Comparison of ENCODE assay signal across 8 cellular contexts in the genomic region with DNA sequence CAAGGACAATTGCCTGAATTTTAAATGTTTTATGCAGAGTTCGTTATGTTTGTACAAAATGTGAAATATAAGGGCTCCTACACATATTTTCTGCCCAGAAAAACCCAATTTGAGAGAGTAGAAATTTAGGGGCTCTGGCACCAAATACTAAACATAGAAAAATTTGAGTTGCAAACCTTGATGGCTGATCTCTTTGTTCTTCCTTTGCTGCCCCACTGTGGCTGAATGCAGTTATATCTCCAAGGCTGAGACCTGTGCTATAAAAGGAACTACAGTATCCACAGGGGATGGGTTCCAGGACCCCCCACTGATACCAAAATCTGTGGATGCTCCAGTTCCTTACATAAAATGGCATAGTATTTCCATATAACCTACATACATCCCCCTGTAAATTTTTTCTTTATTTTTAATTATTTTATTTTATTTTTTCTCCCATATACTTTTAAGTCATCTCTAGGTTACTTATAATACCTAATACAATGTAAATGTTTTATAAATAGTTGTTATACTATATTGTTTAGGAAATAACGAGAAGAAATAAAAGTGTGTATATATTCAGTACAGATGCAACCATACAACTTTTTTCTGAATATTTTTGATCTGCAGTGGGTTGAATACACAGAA. TPM values are rescaled to one million over a fixed set of nuclear protein-coding genes. Genes with fewer than 3 reads are reported as not detected.
DNase-seq lines count a peak whose midpoint lies in the region; ATAC-seq, FAIRE-seq and TF ChIP-seq lines count a peak whose summit lies in the region.

No MANE protein-coding gene starts in this region.

- no peaks in the 10 kb centered on the region for H3K9me3 ChIP-seq in pancreas

- CTCF ChIA-PET in activated CD8-positive, alpha-beta T cell treated with anti-CD3 and anti-CD28 coated beads, Interleukin-2, amount 10 ng/mL, durations not matched to agents 7 days and 5 days (lab: Charles Lee), result interaction anchor here (0.8 to 2.1 kb wide), 4 partner anchors 11 to 320 kb away, joined by 3 to 9 read pairs (median 3); no protein-coding TSS in a partner anchor

- POLR2A ChIA-PET in activated CD8-positive, alpha-beta T cell treated with anti-CD3 and anti-CD28 coated beads, Interleukin-2, amount 10 ng/mL, durations not matched to agents 7 days and 5 days (lab: Charles Lee), result no interaction called here

- no peak overlapping the region for H3K27ac Mint-ChIP-seq in activated CD8-positive, alpha-beta T cell treated with anti-CD3 and anti-CD28 coated beads, Interleukin-2, amount 10 ng/mL, durations not matched to agents 7 days and 5 days

- FAIRE-seq in pancreas (lab: Jason Lieb, UNC), result peak; percentile 45

- DNase-seq in AG09319 (ENCODE audit: extremely low read depth, low read depth), result no peak
- DNase-seq in NCI-H2227 (lab: John Stamatoyannopoulos, UW; ENCODE audit: unreplicated experiment), result peak; percentile 45
- DNase-seq in activated CD8-positive, alpha-beta T cell treated with anti-CD3 and anti-CD28 coated beads, Interleukin-2, amount 10 ng/mL, durations not matched to agents 7 days and 5 days, result peak; percentile 57
- peak in 1 of 2 donors; percentile 18 for DNase-seq in foreskin keratinocyte
- DNase-seq in pancreas, result peak in 2 of 6 donors; percentile 33 to 40

- H3K36me3 Mint-ChIP-seq in activated CD8-positive, alpha-beta T cell treated with anti-CD3 and anti-CD28 coated beads, Interleukin-2, amount 10 ng/mL, durations not matched to agents 7 days and 5 days (ENCODE audit: low read depth), result no peaks in the 10 kb centered on the region

- H3K4me1 ChIP-seq in foreskin keratinocyte (no peaks in the 10 kb centered on the region), pancreas (no peaks in the 10 kb centered on the region)

- peaks cover 33% of the 10 kb centered on the region for H3K27me3 Mint-ChIP-seq in activated CD8-positive, alpha-beta T cell treated with anti-CD3 and anti-CD28 coated beads, Interleukin-2, amount 10 ng/mL, durations not matched to agents 7 days and 5 days (ENCODE audit: low read depth)

- peaks cover 5% of the 10 kb centered on the region for H3K27me3 ChIP-seq in foreskin keratinocyte
- H3K27me3 ChIP-seq in pancreas, result no peaks in the 10 kb centered on the region

- peak; percentile 55 for ATAC-seq in activated CD8-positive, alpha-beta T cell treated with anti-CD3 and anti-CD28 coated beads, Interleukin-2, amount 10 ng/mL, durations not matched to agents 7 days and 5 days
- ATAC-seq in foreskin keratinocyte, result peak; percentile 53
- ATAC-seq in pancreas, result peak in 3 of 4 donors; percentile 71 to 79 (median 78)
- ATAC-seq in GM21381 (IDR thresholded peaks at IDR 0.05; ENCODE audit: unreplicated experiment), result no peak
- no peak for ATAC-seq in HG02840 (IDR thresholded peaks at IDR 0.05; ENCODE audit: low FRiP score, unreplicated experiment)

- peak; percentile 66 for TF ChIP-seq CTCF in AG09319 (IDR thresholded peaks at IDR 0.05; ENCODE audit: low read depth, low read length)
- TF ChIP-seq CTCF in GM12875 (IDR thresholded peaks at IDR 0.05; ENCODE audit: borderline replicate concordance, insufficient read depth, low read depth, low read length), result peak; percentile 41; the same call in 1 of the 2 replicates
- TF ChIP-seq CTCF in foreskin keratinocyte (conservative IDR thresholded peaks at IDR 0.05), result peak; percentile 74
- TF ChIP-seq CTCF in pancreas (IDR thresholded peaks at IDR 0.05), result peak in 3 of 4 donors; percentile 17 to 34 (median 20)

- H3K27ac ChIP-seq in foreskin keratinocyte, result no peak overlapping the region
- no peak overlapping the region for H3K27ac ChIP-seq in pancreas

- intact Hi-C loops in pancreas (cut with DNase I), result loop anchor here in 1 of 3 donors (10.0 kb wide), 2 partner anchors 165 to 325 kb away; no protein-coding TSS in a partner anchor

- no peak overlapping the region for H3K4me3 ChIP-seq in GM12875 (ENCODE audit: low read depth, low read length)
- no peak overlapping the region for H3K4me3 ChIP-seq in pancreas

- no peaks in the 10 kb centered on the region for H3K36me3 ChIP-seq in pancreas

- H3K4me1 Mint-ChIP-seq in activated CD8-positive, alpha-beta T cell treated with anti-CD3 and anti-CD28 coated beads, Interleukin-2, amount 10 ng/mL, durations not matched to agents 7 days and 5 days (ENCODE audit: low read depth), result no peaks in the 10 kb centered on the region

- H3K9me3 Mint-ChIP-seq in activated CD8-positive, alpha-beta T cell treated with anti-CD3 and anti-CD28 coated beads, Interleukin-2, amount 10 ng/mL, durations not matched to agents 7 days and 5 days (ENCODE audit: insufficient read depth), result no peaks in the 10 kb centered on the region

- H3K4me3 Mint-ChIP-seq in activated CD8-positive, alpha-beta T cell treated with anti-CD3 and anti-CD28 coated beads, Interleukin-2, amount 10 ng/mL, durations not matched to agents 7 days and 5 days, result no peak overlapping the region

- WGBS in pancreas, 2 donors, result 22 to 30% methylated on average over 2 of the region's 2 CpGs

RNA-seq across cellular contexts. Expression of gene CFAP43, which starts 22.5 kb away (rescaled TPM):
- total RNA-seq in activated CD8-positive, alpha-beta T cell treated with anti-CD3 and anti-CD28 coated beads, Interleukin-2, amount 10 ng/mL, durations not matched to agents 7 days and 5 days, result under 1 TPM in 1 of 2 experiments, not detected in 1; 0.18 TPM
- total RNA-seq in foreskin keratinocyte, result 0.14 and 0.27 TPM in 2 replicates
- 0.10 and 0.12 TPM in 2 replicates for polyA plus RNA-seq in foreskin keratinocyte
- total RNA-seq in pancreas, result 1 to 10 TPM in 4 of 6 donors, under 1 TPM in 2; 0.60 to 2.4 (median 1.7) TPM
- polyA plus RNA-seq in pancreas, result 1 to 10 TPM; 3.5 to 6.2 TPM

RNA-seq across cellular contexts. Expression of gene GSTO1, which starts 45.0 kb away (rescaled TPM):
- total RNA-seq in activated CD8-positive, alpha-beta T cell treated with anti-CD3 and anti-CD28 coated beads, Interleukin-2, amount 10 ng/mL, durations not matched to agents 7 days and 5 days, result 100 to 1,000 TPM; 114 to 119 TPM
- total RNA-seq in foreskin keratinocyte (168 and 181 TPM in 2 replicates), pancreas (10 to 100 TPM; 22.7 to 52.1 (median 36.6) TPM)
- polyA plus RNA-seq in foreskin keratinocyte (277 and 291 TPM in 2 replicates), pancreas (10 to 100 TPM; 66.6 to 76.0 TPM)

RNA-seq across cellular contexts. Expression of gene GSTO2, which starts 59.3 kb away (rescaled TPM):
- total RNA-seq in activated CD8-positive, alpha-beta T cell treated with anti-CD3 and anti-CD28 coated beads, Interleukin-2, amount 10 ng/mL, durations not matched to agents 7 days and 5 days, result 1 to 10 TPM in 1 of 2 experiments, under 1 TPM in 1; 0.94 to 1.2 TPM
- total RNA-seq in foreskin keratinocyte, result 45.0 and 55.8 TPM in 2 replicates
- 55.4 and 65.9 TPM in 2 replicates for polyA plus RNA-seq in foreskin keratinocyte
- 10 to 100 TPM; 13.8 to 25.7 (median 17.1) TPM for total RNA-seq in pancreas
- 10 to 100 TPM; 21.9 to 28.1 TPM for polyA plus RNA-seq in pancreas

Comparison
In these comparisons a context has a peak if more than half of its experiments do, and no peak if none do; other contexts are left out.
1. CTCF ChIP-seq: peak in every context shown above with its lines; median percentile 74 in foreskin keratinocyte; 66 in AG09319; 41 in GM12875; 20 in pancreas.
2. ATAC-seq: peak in activated CD8-positive, alpha-beta T cell treated with anti-CD3 and anti-CD28 coated beads, Interleukin-2, amount 10 ng/mL, durations not matched to agents 7 days and 5 days (single experiment), foreskin keratinocyte (single experiment) and pancreas (3 of 4); none in GM21381 (single experiment) and HG02840 (single experiment).
3. RNA of gene GSTO2, which starts 59.3 kb away (total RNA-seq): 45.0 to 55.8 TPM in foreskin keratinocyte and 13.8 to 25.7 TPM in pancreas; 0.94 to 1.2 TPM in activated CD8-positive, alpha-beta T cell treated with anti-CD3 and anti-CD28 coated beads, Interleukin-2, amount 10 ng/mL, durations not matched to agents 7 days and 5 days; every median in the first group is over 4 times any median in the second.